In the genomic region with DNA sequence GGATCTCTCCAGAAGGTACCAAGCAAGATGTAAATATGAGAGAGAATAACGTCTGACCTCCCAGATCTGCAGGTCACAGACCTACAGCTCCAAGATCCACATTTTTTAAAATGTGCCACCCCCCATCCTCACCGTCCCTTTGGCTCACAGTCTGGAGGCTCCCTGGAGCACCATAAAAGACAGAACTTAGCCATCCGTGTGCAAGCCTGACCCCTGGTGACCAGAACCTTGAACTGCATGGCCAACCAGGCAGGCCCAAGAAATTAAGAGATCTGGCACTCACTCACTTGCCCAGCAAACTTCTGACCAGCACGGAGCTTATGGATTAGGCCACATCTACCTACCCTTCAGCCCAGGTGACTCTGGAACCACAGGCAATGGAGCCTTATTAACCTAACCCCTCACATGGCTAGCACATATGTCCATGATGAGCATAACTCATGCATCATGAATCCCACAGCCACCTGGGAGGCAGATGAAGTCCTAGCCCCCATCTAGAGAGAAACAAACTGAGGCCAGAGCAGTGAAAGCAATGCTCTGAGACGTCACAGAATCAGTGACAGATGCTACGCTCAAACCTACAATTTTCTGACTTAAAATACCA, we compare ENCODE assay signal across 1 cellular context.
TF ChIP-seq lines count a peak whose summit lies in the region.

No MANE protein-coding gene starts in this region.

TF ChIP-seq in HEK293, 187 proteins besides CTCF, POLR2A, EP300 and RAD21 (continued from another document):
- TF ChIP-seq, protein P1, sequence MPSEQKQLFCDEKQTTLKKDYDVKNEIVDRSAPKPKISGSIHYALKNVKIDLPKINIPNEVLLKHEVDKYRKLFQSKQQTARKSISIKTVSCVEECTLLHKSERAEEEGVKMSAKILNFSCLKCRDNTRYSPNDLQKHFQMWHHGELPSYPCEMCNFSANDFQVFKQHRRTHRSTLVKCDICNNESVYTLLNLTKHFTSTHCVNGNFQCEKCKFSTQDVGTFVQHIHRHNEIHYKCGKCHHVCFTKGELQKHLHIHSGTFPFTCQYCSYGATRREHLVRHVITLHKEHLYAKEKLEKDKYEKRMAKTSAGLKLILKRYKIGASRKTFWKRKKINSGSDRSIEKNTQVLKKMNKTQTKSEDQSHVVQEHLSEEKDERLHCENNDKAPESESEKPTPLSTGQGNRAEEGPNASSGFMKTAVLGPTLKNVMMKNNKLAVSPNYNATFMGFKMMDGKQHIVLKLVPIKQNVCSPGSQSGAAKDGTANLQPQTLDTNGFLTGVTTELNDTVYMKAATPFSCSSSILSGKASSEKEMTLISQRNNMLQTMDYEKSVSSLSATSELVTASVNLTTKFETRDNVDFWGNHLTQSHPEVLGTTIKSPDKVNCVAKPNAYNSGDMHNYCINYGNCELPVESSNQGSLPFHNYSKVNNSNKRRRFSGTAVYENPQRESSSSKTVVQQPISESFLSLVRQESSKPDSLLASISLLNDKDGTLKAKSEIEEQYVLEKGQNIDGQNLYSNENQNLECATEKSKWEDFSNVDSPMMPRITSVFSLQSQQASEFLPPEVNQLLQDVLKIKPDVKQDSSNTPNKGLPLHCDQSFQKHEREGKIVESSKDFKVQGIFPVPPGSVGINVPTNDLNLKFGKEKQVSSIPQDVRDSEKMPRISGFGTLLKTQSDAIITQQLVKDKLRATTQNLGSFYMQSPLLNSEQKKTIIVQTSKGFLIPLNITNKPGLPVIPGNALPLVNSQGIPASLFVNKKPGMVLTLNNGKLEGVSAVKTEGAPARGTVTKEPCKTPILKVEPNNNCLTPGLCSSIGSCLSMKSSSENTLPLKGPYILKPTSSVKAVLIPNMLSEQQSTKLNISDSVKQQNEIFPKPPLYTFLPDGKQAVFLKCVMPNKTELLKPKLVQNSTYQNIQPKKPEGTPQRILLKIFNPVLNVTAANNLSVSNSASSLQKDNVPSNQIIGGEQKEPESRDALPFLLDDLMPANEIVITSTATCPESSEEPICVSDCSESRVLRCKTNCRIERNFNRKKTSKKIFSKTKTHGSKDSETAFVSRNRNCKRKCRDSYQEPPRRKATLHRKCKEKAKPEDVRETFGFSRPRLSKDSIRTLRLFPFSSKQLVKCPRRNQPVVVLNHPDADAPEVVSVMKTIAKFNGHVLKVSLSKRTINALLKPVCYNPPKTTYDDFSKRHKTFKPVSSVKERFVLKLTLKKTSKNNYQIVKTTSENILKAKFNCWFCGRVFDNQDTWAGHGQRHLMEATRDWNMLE (tag by site-specific recombination; conservative IDR thresholded peaks at IDR 0.05; ENCODE audit: low read depth) = no peak
- TF ChIP-seq ZNF521 (tag by site-specific recombination; IDR thresholded peaks at IDR 0.05) = no peak
- no peak for TF ChIP-seq ZBTB1 (tag by site-specific recombination; IDR thresholded peaks at IDR 0.05)
- TF ChIP-seq ZNF121 (tag by site-specific recombination; IDR thresholded peaks at IDR 0.05) = peak; percentile 81; the same call in 1 of the 2 replicates
- TF ChIP-seq KLF1 (tag by site-specific recombination; IDR thresholded peaks at IDR 0.05) = no peak
- no peak for TF ChIP-seq ZNF558 (tag by site-specific recombination; IDR thresholded peaks at IDR 0.05)
- TF ChIP-seq REPIN1 (tag by site-specific recombination; IDR thresholded peaks at IDR 0.05; ENCODE audit: low read depth) = no peak
- TF ChIP-seq ZBTB20 (tag by site-specific recombination; IDR thresholded peaks at IDR 0.05) = no peak
- TF ChIP-seq ZNF16 (tag by site-specific recombination; IDR thresholded peaks at IDR 0.05; ENCODE audit: low read depth) = no peak
- TF ChIP-seq ZNF785 (tag by site-specific recombination; IDR thresholded peaks at IDR 0.05) = no peak
- no peak for TF ChIP-seq BCL11B (tag by site-specific recombination; IDR thresholded peaks at IDR 0.05; ENCODE audit: low read depth)
- no peak for TF ChIP-seq ZNF792 (tag by site-specific recombination; IDR thresholded peaks at IDR 0.05)
- no peak for TF ChIP-seq ZNF510 (tag by site-specific recombination; IDR thresholded peaks at IDR 0.05; ENCODE audit: insufficient replicate concordance)
- no peak for TF ChIP-seq YY2 (tag by site-specific recombination; IDR thresholded peaks at IDR 0.05)
- no peak for TF ChIP-seq SP3 (tag by site-specific recombination; IDR thresholded peaks at IDR 0.05)
- TF ChIP-seq ZNF416 (tag by site-specific recombination; IDR thresholded peaks at IDR 0.05) = no peak
- TF ChIP-seq SP7 (tag by site-specific recombination; IDR thresholded peaks at IDR 0.05) = 0 out of 2 replicates have a peak, but pooled peaks have one; percentile 27
- no peak for TF ChIP-seq ZBTB8A (tag by site-specific recombination; IDR thresholded peaks at IDR 0.05)
- TF ChIP-seq ZEB2 (tag by site-specific recombination; IDR thresholded peaks at IDR 0.05) = peak; percentile 46; the same call in 1 of the 2 replicates
- TF ChIP-seq ZNF311 (tag by site-specific recombination; IDR thresholded peaks at IDR 0.05; ENCODE audit: borderline replicate concordance) = no peak
- TF ChIP-seq ZNF23 (tag by site-specific recombination; IDR thresholded peaks at IDR 0.05; ENCODE audit: borderline replicate concordance) = no peak
- TF ChIP-seq ZBTB17 (tag by site-specific recombination; IDR thresholded peaks at IDR 0.05) = peak; percentile 58
- no peak for TF ChIP-seq KLF16 (tag by site-specific recombination; IDR thresholded peaks at IDR 0.05)
- TF ChIP-seq, protein P2, sequence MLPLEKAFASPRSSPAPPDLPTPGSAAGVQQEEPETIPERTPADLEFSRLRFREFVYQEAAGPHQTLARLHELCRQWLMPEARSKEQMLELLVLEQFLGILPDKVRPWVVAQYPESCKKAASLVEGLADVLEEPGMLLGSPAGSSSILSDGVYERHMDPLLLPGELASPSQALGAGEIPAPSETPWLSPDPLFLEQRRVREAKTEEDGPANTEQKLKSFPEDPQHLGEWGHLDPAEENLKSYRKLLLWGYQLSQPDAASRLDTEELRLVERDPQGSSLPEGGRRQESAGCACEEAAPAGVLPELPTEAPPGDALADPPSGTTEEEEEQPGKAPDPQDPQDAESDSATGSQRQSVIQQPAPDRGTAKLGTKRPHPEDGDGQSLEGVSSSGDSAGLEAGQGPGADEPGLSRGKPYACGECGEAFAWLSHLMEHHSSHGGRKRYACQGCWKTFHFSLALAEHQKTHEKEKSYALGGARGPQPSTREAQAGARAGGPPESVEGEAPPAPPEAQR (tag by site-specific recombination; IDR thresholded peaks at IDR 0.05) = no peak
- TF ChIP-seq, protein P3, sequence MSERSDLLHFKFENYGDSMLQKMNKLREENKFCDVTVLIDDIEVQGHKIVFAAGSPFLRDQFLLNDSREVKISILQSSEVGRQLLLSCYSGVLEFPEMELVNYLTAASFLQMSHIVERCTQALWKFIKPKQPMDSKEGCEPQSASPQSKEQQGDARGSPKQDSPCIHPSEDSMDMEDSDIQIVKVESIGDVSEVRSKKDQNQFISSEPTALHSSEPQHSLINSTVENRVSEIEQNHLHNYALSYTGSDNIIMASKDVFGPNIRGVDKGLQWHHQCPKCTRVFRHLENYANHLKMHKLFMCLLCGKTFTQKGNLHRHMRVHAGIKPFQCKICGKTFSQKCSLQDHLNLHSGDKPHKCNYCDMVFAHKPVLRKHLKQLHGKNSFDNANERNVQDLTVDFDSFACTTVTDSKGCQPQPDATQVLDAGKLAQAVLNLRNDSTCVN (tag by site-specific recombination; optimal IDR thresholded peaks at IDR 0.05) = no peak
- TF ChIP-seq RBAK (tag by site-specific recombination; IDR thresholded peaks at IDR 0.05) = no peak
- TF ChIP-seq ZNF555 (tag by site-specific recombination; conservative IDR thresholded peaks at IDR 0.05) = no peak
- peak; percentile 72; the same call in 1 of the 2 replicates for TF ChIP-seq IKZF3 (tag by site-specific recombination; IDR thresholded peaks at IDR 0.05)
- no peak for TF ChIP-seq ZNF624 (tag by site-specific recombination; IDR thresholded peaks at IDR 0.05)
- TF ChIP-seq ZNF248 (tag by site-specific recombination; IDR thresholded peaks at IDR 0.05) = no peak
- TF ChIP-seq ZNF571 (tag by site-specific recombination; IDR thresholded peaks at IDR 0.05) = no peak
- TF ChIP-seq ZNF561 (tag by site-specific recombination; IDR thresholded peaks at IDR 0.05; ENCODE audit: borderline replicate concordance) = no peak
- no peak for TF ChIP-seq ZNF354C (tag by site-specific recombination; IDR thresholded peaks at IDR 0.05; ENCODE audit: borderline replicate concordance, low read depth)
- TF ChIP-seq ZBTB48 (tag by site-specific recombination; IDR thresholded peaks at IDR 0.05) = peak; percentile 59; the same call in 1 of the 2 replicates
- TF ChIP-seq ZNF501 (tag by site-specific recombination; IDR thresholded peaks at IDR 0.05) = no peak
- TF ChIP-seq ZNF391 (tag by site-specific recombination; IDR thresholded peaks at IDR 0.05; ENCODE audit: borderline replicate concordance, low read depth) = no peak
- TF ChIP-seq, protein P4, sequence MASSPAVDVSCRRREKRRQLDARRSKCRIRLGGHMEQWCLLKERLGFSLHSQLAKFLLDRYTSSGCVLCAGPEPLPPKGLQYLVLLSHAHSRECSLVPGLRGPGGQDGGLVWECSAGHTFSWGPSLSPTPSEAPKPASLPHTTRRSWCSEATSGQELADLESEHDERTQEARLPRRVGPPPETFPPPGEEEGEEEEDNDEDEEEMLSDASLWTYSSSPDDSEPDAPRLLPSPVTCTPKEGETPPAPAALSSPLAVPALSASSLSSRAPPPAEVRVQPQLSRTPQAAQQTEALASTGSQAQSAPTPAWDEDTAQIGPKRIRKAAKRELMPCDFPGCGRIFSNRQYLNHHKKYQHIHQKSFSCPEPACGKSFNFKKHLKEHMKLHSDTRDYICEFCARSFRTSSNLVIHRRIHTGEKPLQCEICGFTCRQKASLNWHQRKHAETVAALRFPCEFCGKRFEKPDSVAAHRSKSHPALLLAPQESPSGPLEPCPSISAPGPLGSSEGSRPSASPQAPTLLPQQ (tag by site-specific recombination; IDR thresholded peaks at IDR 0.05) = peak; percentile 33; the same call in 1 of the 2 replicates
- no peak for TF ChIP-seq ZNF423 (tag by site-specific recombination; IDR thresholded peaks at IDR 0.05)
- no peak for TF ChIP-seq ZNF670 (tag by site-specific recombination; IDR thresholded peaks at IDR 0.05; ENCODE audit: low read depth)
- TF ChIP-seq ZNF654 (tag by site-specific recombination; IDR thresholded peaks at IDR 0.05; ENCODE audit: low read depth) = peak; percentile 85
- TF ChIP-seq ZNF768 (tag by site-specific recombination; IDR thresholded peaks at IDR 0.05) = no peak
- TF ChIP-seq, protein P5, sequence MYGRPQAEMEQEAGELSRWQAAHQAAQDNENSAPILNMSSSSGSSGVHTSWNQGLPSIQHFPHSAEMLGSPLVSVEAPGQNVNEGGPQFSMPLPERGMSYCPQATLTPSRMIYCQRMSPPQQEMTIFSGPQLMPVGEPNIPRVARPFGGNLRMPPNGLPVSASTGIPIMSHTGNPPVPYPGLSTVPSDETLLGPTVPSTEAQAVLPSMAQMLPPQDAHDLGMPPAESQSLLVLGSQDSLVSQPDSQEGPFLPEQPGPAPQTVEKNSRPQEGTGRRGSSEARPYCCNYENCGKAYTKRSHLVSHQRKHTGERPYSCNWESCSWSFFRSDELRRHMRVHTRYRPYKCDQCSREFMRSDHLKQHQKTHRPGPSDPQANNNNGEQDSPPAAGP (tag by site-specific recombination; IDR thresholded peaks at IDR 0.05) = peak; percentile 80; the same call in 1 of the 2 replicates
- TF ChIP-seq, protein P6, sequence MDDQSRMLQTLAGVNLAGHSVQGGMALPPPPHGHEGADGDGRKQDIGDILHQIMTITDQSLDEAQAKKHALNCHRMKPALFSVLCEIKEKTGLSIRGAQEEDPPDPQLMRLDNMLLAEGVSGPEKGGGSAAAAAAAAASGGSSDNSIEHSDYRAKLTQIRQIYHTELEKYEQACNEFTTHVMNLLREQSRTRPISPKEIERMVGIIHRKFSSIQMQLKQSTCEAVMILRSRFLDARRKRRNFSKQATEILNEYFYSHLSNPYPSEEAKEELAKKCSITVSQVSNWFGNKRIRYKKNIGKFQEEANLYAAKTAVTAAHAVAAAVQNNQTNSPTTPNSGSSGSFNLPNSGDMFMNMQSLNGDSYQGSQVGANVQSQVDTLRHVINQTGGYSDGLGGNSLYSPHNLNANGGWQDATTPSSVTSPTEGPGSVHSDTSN (CRISPR knock-in tag; IDR thresholded peaks at IDR 0.05) = no peak
- no peak for TF ChIP-seq ZNF174 (tag by site-specific recombination; IDR thresholded peaks at IDR 0.05)
